20 cellular contexts compared by ENCODE assay signal in the genomic region with DNA sequence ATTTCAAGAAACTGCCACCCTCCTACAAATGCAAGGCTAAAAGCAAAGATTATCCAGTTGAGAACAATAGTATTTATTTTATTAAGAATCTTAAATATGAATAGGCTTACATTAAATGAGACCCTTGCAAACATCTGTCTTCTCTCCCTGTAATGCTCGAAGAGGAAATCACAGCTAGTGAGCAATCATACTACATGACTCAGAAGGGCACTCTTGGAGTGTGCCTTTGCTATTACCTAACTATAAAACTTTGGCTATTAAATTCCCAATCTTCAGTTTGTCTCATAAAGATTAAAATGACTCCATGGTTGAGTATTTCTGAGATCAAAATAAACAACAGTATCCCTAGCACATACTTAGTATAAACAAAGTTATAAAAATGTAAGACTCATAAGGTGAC.
A peak's percentile ranks its signal among the peaks of the same experiment; 100 is the strongest.
DNase-seq lines count a peak whose midpoint lies in the region; ATAC-seq and TF ChIP-seq lines count a peak whose summit lies in the region.
"Had no signal": no experiment of that assay in that cellular context is flagged by ENCODE, and none has a peak within 500 bp of the region (broad histone marks: within the 10 kb centered on the region; RNA-seq: fewer than 3 reads in every experiment).

No MANE protein-coding gene starts in this region.

- H3K27ac Mint-ChIP-seq in stimulated activated naive B cell treated with anti-CD40 and anti-IgM and Interleukin-4, amounts not matched to agents 10 μg/mL and 1 μg/mL and 100 μg/mL, for 72 hours, result no peak overlapping the region
- H3K27ac Mint-ChIP-seq: B cell; CD4-positive, CD25-positive, alpha-beta regulatory T cell; HFFc6 had no signal

- no peaks in the 10 kb centered on the region for H3K9me3 Mint-ChIP-seq in stimulated activated naive B cell treated with anti-CD40 and anti-IgM and Interleukin-4, amounts not matched to agents 10 μg/mL and 1 μg/mL and 100 μg/mL, for 72 hours

- no peaks in the 10 kb centered on the region for H3K9me3 ChIP-seq in heart left ventricle
- H3K9me3 ChIP-seq: Caco-2 had no signal

- TF ChIP-seq POLR2A in heart left ventricle (IDR thresholded peaks at IDR 0.05), result no peak

- no peak for ATAC-seq in heart left ventricle
- no peak for ATAC-seq in stimulated activated naive B cell treated with anti-CD40 and anti-IgM and Interleukin-4, amounts not matched to agents 10 μg/mL and 1 μg/mL and 100 μg/mL, for 72 hours (replicated peaks)
- ATAC-seq: K562 had no signal

- H3K36me3 ChIP-seq in heart left ventricle, result no peaks in the 10 kb centered on the region

- no peak for TF ChIP-seq CTCF in heart left ventricle (IDR thresholded peaks at IDR 0.05)

- WGBS in heart left ventricle, 4 donors, result 75 to 82% (median 79%) methylated on average over 1 of the region's 1 CpG

- intact Hi-C loops in heart left ventricle (cut with DNase I), result no loop called here

- DNase-seq in A172 (ENCODE audit: low spot score), result peak; percentile 29
- peak; percentile 46 for DNase-seq in HS-5 (ENCODE audit: low read depth)
- peak; percentile 21 for DNase-seq in RKO (ENCODE audit: low spot score)
- DNase-seq in iris pigment epithelial cell (ENCODE audit: low read depth), result peak; percentile 9
- DNase-seq in NCI-H1105 (lab: John Stamatoyannopoulos, UW), result no peak
- DNase-seq in heart left ventricle, result no peak
- no peak for DNase-seq in stimulated activated naive B cell treated with anti-CD40 and anti-IgM and Interleukin-4, amounts not matched to agents 10 μg/mL and 1 μg/mL and 100 μg/mL, for 72 hours
- no peak for DNase-seq in activated CD4-positive, alpha-beta T cell treated with anti-CD3 and anti-CD28 coated beads, Interleukin-2, amount 50 U/mL, for 48 hours
- DNase-seq: 8988T; Caco-2; CD4-positive, CD25-positive, alpha-beta regulatory T cell; DMS53; HFFc6; NCI-H1694 treated with DMSO at 0.1 percent for 48 hours; NCI-H510A; NCI-H774; OCI-M1 had no signal

- no peaks in the 10 kb centered on the region for H3K36me3 Mint-ChIP-seq in stimulated activated naive B cell treated with anti-CD40 and anti-IgM and Interleukin-4, amounts not matched to agents 10 μg/mL and 1 μg/mL and 100 μg/mL, for 72 hours
- H3K36me3 Mint-ChIP-seq: CD4-positive, CD25-positive, alpha-beta regulatory T cell had no signal

- H3K27me3 ChIP-seq in heart left ventricle, result no peaks in the 10 kb centered on the region

- H3K27ac ChIP-seq in heart left ventricle, result no peak overlapping the region
- H3K27ac ChIP-seq: RWPE1 had no signal

- peaks cover 0 to 3% (median 0%) of the 10 kb centered on the region in 12 donors for H3K4me1 ChIP-seq in heart left ventricle
- H3K4me1 ChIP-seq: Caco-2 had no signal

- no peaks in the 10 kb centered on the region for H3K4me1 Mint-ChIP-seq in stimulated activated naive B cell treated with anti-CD40 and anti-IgM and Interleukin-4, amounts not matched to agents 10 μg/mL and 1 μg/mL and 100 μg/mL, for 72 hours
- H3K4me1 Mint-ChIP-seq: B cell; CD4-positive, CD25-positive, alpha-beta regulatory T cell had no signal

- H3K27me3 Mint-ChIP-seq in stimulated activated naive B cell treated with anti-CD40 and anti-IgM and Interleukin-4, amounts not matched to agents 10 μg/mL and 1 μg/mL and 100 μg/mL, for 72 hours, result no peaks in the 10 kb centered on the region
- H3K27me3 Mint-ChIP-seq: B cell; CD4-positive, CD25-positive, alpha-beta regulatory T cell had no signal

- no peak overlapping the region for H3K4me3 ChIP-seq in heart left ventricle
- H3K4me3 ChIP-seq: K562 had no signal

- no peak overlapping the region for H3K4me3 Mint-ChIP-seq in stimulated activated naive B cell treated with anti-CD40 and anti-IgM and Interleukin-4, amounts not matched to agents 10 μg/mL and 1 μg/mL and 100 μg/mL, for 72 hours
- H3K4me3 Mint-ChIP-seq: B cell; CD4-positive, CD25-positive, alpha-beta regulatory T cell; HFFc6 had no signal

Comparison
In these comparisons a context has a peak if more than half of its experiments do, and no peak if none do; other contexts are left out.
1. DNase-seq: peak in A172 (single experiment), HS-5 (single experiment), RKO (single experiment) and iris pigment epithelial cell (single experiment); none in NCI-H1105 (single experiment), heart left ventricle (0 of 5), stimulated activated naive B cell treated with anti-CD40 and anti-IgM and Interleukin-4, amounts not matched to agents 10 μg/mL and 1 μg/mL and 100 μg/mL, for 72 hours (single experiment) and activated CD4-positive, alpha-beta T cell treated with anti-CD3 and anti-CD28 coated beads, Interleukin-2, amount 50 U/mL, for 48 hours (0 of 2).